Comparison of ENCODE assay signal across 8 cellular contexts in genomic region chr3:46866720-46867549, GRCh38. TPM values are rescaled to one million over a fixed set of nuclear protein-coding genes. Genes with fewer than 3 reads are reported as not detected.
DNase-seq lines count a peak whose midpoint lies in the region; ATAC-seq and TF ChIP-seq lines count a peak whose summit lies in the region.

No MANE protein-coding gene starts in this region.

- TF ChIP-seq POLR2A in adrenal gland (IDR thresholded peaks at IDR 0.05): no peak

- H3K36me3 Mint-ChIP-seq in H9 (ENCODE audit: insufficient read depth in 1 of 3, low read depth in 3 of 3) (no peaks in the 10 kb centered on the region), T-cell (no peaks in the 10 kb centered on the region)

- no peak overlapping the region for H3K27ac Mint-ChIP-seq in H9
- H3K27ac Mint-ChIP-seq in T-cell: no peak overlapping the region

- H3K4me3 Mint-ChIP-seq in H9: no peak overlapping the region
- H3K4me3 Mint-ChIP-seq in T-cell: no peak overlapping the region

- no peak overlapping the region for H2AFZ ChIP-seq in H9 (ENCODE audit: low read length)

- no peak overlapping the region for H3T11ph ChIP-seq in H9 (ENCODE audit: low read length)

- no peak overlapping the region for H4K8ac ChIP-seq in H9 (replicated peaks; ENCODE audit: insufficient read length, low read depth, low read length)

- H4K20me1 ChIP-seq in H9 (ENCODE audit: control insufficient read depth, insufficient read depth, insufficient read length): no peaks in the 10 kb centered on the region

- no peak overlapping the region for H2AK5ac ChIP-seq in H9 (ENCODE audit: insufficient read length, low read length)

- H3K23ac ChIP-seq in H9 (ENCODE audit: insufficient read length, low read depth, low read length): no peak overlapping the region

- H4K91ac ChIP-seq in H9 (ENCODE audit: insufficient read length, low read depth, low read length): no peak overlapping the region

- H3K79me2 ChIP-seq in H9 (ENCODE audit: insufficient read depth, low read length): no peaks in the 10 kb centered on the region

- ATAC-seq in T-cell (replicated peaks in 1 of 4): peak; percentile 64 to 75 (median 69)
- ATAC-seq in HG03342 (IDR thresholded peaks at IDR 0.05; ENCODE audit: unreplicated experiment): no peak
- ATAC-seq in GM19324 (IDR thresholded peaks at IDR 0.05; ENCODE audit: low FRiP score, unreplicated experiment): no peak

- no peaks in the 10 kb centered on the region for H3K4me1 ChIP-seq in BE2C
- H3K4me1 ChIP-seq in H9 (ENCODE audit: insufficient read depth, low read length): no peaks in the 10 kb centered on the region
- peaks cover 14% of the 10 kb centered on the region in 2 donors for H3K4me1 ChIP-seq in adrenal gland (replicated peaks in 1 of 2)
- H3K4me1 ChIP-seq in right atrium auricular region: peaks cover 3 to 59% of the 10 kb centered on the region in 2 donors
- peaks cover 35 to 72% (median 67%) of the 10 kb centered on the region in 3 donors for H3K4me1 ChIP-seq in skeletal muscle tissue (ENCODE audit: control insufficient read depth in 3 of 3, insufficient read depth in 3 of 3, low read length in 3 of 3)

- no peaks in the 10 kb centered on the region for H3K23me2 ChIP-seq in H9 (ENCODE audit: insufficient read length, low read depth, low read length, poor library complexity, severe bottlenecking)

- no peak overlapping the region for H2BK12ac ChIP-seq in H9 (ENCODE audit: insufficient read length, low read depth, low read length)

- H2BK5ac ChIP-seq in H9 (ENCODE audit: insufficient read length, low read length): no peak overlapping the region

- no peaks in the 10 kb centered on the region for H3K27me3 ChIP-seq in BE2C
- no peaks in the 10 kb centered on the region for H3K27me3 ChIP-seq in H9 (ENCODE audit: insufficient read depth, low read length)
- H3K27me3 ChIP-seq in adrenal gland: no peaks in the 10 kb centered on the region
- H3K27me3 ChIP-seq in right atrium auricular region: no peaks in the 10 kb centered on the region
- H3K27me3 ChIP-seq in skeletal muscle tissue (ENCODE audit: control insufficient read depth in 3 of 3, insufficient read depth in 3 of 3, low read length in 3 of 3): no peaks in the 10 kb centered on the region

- no CpG with 5 or more reads among the region's 15 CpGs for WGBS in H9 (ENCODE audit: extremely low coverage, insufficient read length, low lambda C conversion rate)
- 14 to 32% (median 23%) methylated on average over 6 to 15 of the region's 15 CpGs for WGBS in adrenal gland, 4 donors

- H3K18ac ChIP-seq in H9 (ENCODE audit: insufficient read length, low read depth, low read length): no peak overlapping the region

- H2BK120ac ChIP-seq in H9 (ENCODE audit: low read depth, low read length, poor library complexity, severe bottlenecking): no peak overlapping the region

- H3K27me3 Mint-ChIP-seq in H9 (ENCODE audit: low read depth): peaks cover 37% of the 10 kb centered on the region
- peaks cover 0 to 10% of the 10 kb centered on the region in 2 donors for H3K27me3 Mint-ChIP-seq in T-cell

- no peak overlapping the region for H2BK20ac ChIP-seq in H9 (ENCODE audit: low read depth, low read length, poor library complexity, severe bottlenecking)

- H3K14ac ChIP-seq in H9 (ENCODE audit: insufficient read depth, low read length): no peak overlapping the region

- POLR2A ChIA-PET in T-cell (lab: Charles Lee): no interaction called here

- DNase-seq in BE2C (peak; percentile 74), H9 (peak; percentile 70), T-cell (peak; percentile 22 to 87 (median 72)), adrenal gland (peak; percentile 70 to 91 (median 87)), right atrium auricular region (ENCODE audit: low spot score) (peak; percentile 87)

- H3K56ac ChIP-seq in H9 (ENCODE audit: insufficient read length, low read depth, low read length): no peak overlapping the region

- H3K27ac ChIP-seq in H9 (ENCODE audit: insufficient read length, low read depth, low read length) (no peak overlapping the region), adrenal gland (peak overlapping the region in 4 of 5 donors; percentile 5 to 82 (median 50)), right atrium auricular region (peak overlapping the region; percentile 50 to 73), skeletal muscle tissue (ENCODE audit: low read depth, low read length) (peak overlapping the region; percentile 56)

- H3K9me3 Mint-ChIP-seq in H9 (no peaks in the 10 kb centered on the region), T-cell (no peaks in the 10 kb centered on the region)

- CTCF ChIA-PET in T-cell (lab: Charles Lee): interaction anchor here in 1 of 2 donors (0.9 to 1.5 kb wide), 2 partner anchors 457 to 469 kb away, joined by 3 to 13 read pairs; no protein-coding TSS in a partner anchor

- H2BK15ac ChIP-seq in H9 (ENCODE audit: low read depth, low read length): no peak overlapping the region

- H3K4me1 Mint-ChIP-seq in H9 (peaks cover 8 to 23% of the 10 kb centered on the region in 2 experiments), T-cell (no peaks in the 10 kb centered on the region)

- H3K4me3 ChIP-seq in BE2C (ENCODE audit: low read depth, low read length) (no peak overlapping the region), adrenal gland (no peak overlapping the region), right atrium auricular region (no peak overlapping the region), skeletal muscle tissue (ENCODE audit: low read length in 3 of 3) (peak overlapping the region; percentile 42 to 60 (median 48))

- no peak overlapping the region for H3K9ac ChIP-seq in H9 (ENCODE audit: extremely low read depth, insufficient read length, low read length)
- peak overlapping the region; percentile 46 to 74 (median 65) for H3K9ac ChIP-seq in skeletal muscle tissue (ENCODE audit: low read depth in 1 of 3, low read length in 3 of 3)

- H3K4ac ChIP-seq in H9 (ENCODE audit: low read depth, low read length): no peak overlapping the region

- no peak overlapping the region for H4K5ac ChIP-seq in H9 (ENCODE audit: insufficient read length, low read depth, low read length)

- no peaks in the 10 kb centered on the region for H3K79me1 ChIP-seq in H9 (ENCODE audit: insufficient read depth, low read depth, low read length, poor library complexity, severe bottlenecking)

- H3K4me2 ChIP-seq in H9 (ENCODE audit: insufficient read depth, insufficient read length, low read length): no peak overlapping the region

- TF ChIP-seq CTCF in BE2C (IDR thresholded peaks at IDR 0.05; ENCODE audit: low read depth, low read length): peak; percentile 73
- TF ChIP-seq CTCF in H9 (conservative IDR thresholded peaks at IDR 0.05): peak; percentile 85
- peak; percentile 74 to 91 (median 85) for TF ChIP-seq CTCF in adrenal gland (IDR thresholded peaks at IDR 0.05)
- peak; percentile 81 to 94 for TF ChIP-seq CTCF in right atrium auricular region (IDR thresholded peaks at IDR 0.05)

- H3K36me3 ChIP-seq in BE2C: no peaks in the 10 kb centered on the region
- H3K36me3 ChIP-seq in adrenal gland (replicated peaks in 1 of 2): no peaks in the 10 kb centered on the region
- H3K36me3 ChIP-seq in right atrium auricular region: no peaks in the 10 kb centered on the region
- peaks cover 0 to 5% (median 0%) of the 10 kb centered on the region in 3 donors for H3K36me3 ChIP-seq in skeletal muscle tissue (ENCODE audit: control insufficient read depth in 3 of 3, insufficient read depth in 3 of 3, low read length in 3 of 3)

- H3K9me3 ChIP-seq in BE2C: no peaks in the 10 kb centered on the region
- H3K9me3 ChIP-seq in H9 (ENCODE audit: control insufficient read depth, low read depth, low read length): no peaks in the 10 kb centered on the region
- no peaks in the 10 kb centered on the region for H3K9me3 ChIP-seq in adrenal gland (replicated peaks in 1 of 3)
- H3K9me3 ChIP-seq in right atrium auricular region: no peaks in the 10 kb centered on the region
- no peaks in the 10 kb centered on the region for H3K9me3 ChIP-seq in skeletal muscle tissue (ENCODE audit: control insufficient read depth in 3 of 3, low read length in 3 of 3)

- intact Hi-C loops in adrenal gland (cut with DNase I): loop anchor here (5.0 to 10.0 kb wide), 2 partner anchors 40 to 162 kb away; partner anchors contain the start of gene TMIE (in 2 of the 2)

RNA-seq across cellular contexts. Expression of gene MYL3, which starts 3.7 kb away (rescaled TPM):
- not detected for polyA plus RNA-seq in BE2C (2012; ENCODE audit: insufficient read depth, insufficient read length, low read depth)
- total RNA-seq in H9 (2021): 0.24 TPM in 2 replicates
- not detected for total RNA-seq in T-cell
- 10 to 100 TPM in 2 of 8 donors, 1 to 10 TPM in 5, not detected in 1; 1.4 to 12.1 (median 4.6) TPM for total RNA-seq in adrenal gland
- polyA plus RNA-seq in adrenal gland: 10 to 100 TPM in 1 of 3 donors, 1 to 10 TPM in 2; 1.7 to 12.7 (median 5.7) TPM
- 100 to 1,000 TPM; 208 to 223 TPM for total RNA-seq in right atrium auricular region
- 53.2 TPM for total RNA-seq in skeletal muscle tissue

RNA-seq across cellular contexts. Expression of gene PTH1R, which starts 10.6 kb away (rescaled TPM):
- polyA plus RNA-seq in BE2C (2012; ENCODE audit: insufficient read depth, insufficient read length, low read depth): not detected
- total RNA-seq in H9 (2021) (0.99 and 1.0 TPM in 2 replicates), T-cell (under 1 TPM in 1 of 5 donors, not detected in 4; 0.32 TPM), adrenal gland (100 to 1,000 TPM in 2 of 8 donors, 10 to 100 TPM in 6; 10.0 to 117 (median 47.5) TPM), right atrium auricular region (10 to 100 TPM in 1 of 2 donors, 1 to 10 TPM in 1; 7.2 to 10.1 TPM), skeletal muscle tissue (9.4 TPM)
- polyA plus RNA-seq in adrenal gland: 1,000 to 10,000 TPM in 1 of 3 donors, 100 to 1,000 TPM in 1, 10 to 100 TPM in 1; 10.4 to 1,399 (median 244) TPM

Comparison
In these comparisons a context has a peak if more than half of its experiments do, and no peak if none do; other contexts are left out.
1. H3K4me3 ChIP-seq: peak in skeletal muscle tissue (3 of 3); none in BE2C (single experiment), adrenal gland (0 of 4) and right atrium auricular region (0 of 2).
2. ATAC-seq: peak in T-cell (4 of 4); none in HG03342 (single experiment) and GM19324 (single experiment).
3. Peak in every context shown above with its lines, with median percentiles within 50 percentile points of each other: DNase-seq and CTCF ChIP-seq.